9 cellular contexts compared by ENCODE assay signal in the genomic region with DNA sequence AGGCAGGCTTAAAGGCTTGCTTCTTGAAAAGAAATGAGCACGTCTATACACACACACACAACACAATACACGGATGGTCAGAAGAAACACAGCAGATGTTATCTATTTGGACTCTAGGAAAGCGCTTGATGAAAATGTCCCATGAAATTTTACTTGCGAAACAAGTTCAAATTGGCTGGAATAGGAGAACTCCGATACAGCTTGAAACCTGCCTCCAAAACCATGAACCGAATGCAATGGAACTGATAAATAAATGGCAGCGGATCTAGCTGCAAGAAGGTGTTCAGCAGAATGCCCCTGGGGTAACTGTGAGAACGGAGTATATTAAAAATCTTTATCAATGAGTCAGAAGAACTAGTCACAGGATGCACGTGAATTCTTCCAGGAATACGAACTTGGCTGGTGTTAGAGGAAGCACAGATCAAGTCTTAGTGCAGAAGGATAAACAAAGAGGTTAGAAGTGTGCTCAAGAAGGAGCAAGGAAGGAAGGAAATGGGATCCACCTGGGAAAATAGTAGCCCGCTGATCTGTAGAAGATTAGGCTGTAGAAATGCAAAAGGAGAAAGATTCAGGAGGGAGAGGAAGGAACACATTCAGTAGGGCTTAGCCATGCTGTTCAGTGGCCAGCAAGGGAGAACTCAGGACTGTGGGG.
DNase-seq lines count a peak whose midpoint lies in the region; FAIRE-seq and TF ChIP-seq lines count a peak whose summit lies in the region.
"Had no signal": no experiment of that assay in that cellular context is flagged by ENCODE, and none has a peak within 500 bp of the region (broad histone marks: within the 10 kb centered on the region; RNA-seq: fewer than 3 reads in every experiment).

No MANE protein-coding gene starts in this region.

- FAIRE-seq in urothelium cell line (lab: Jason Lieb, UNC): no peak

- TF ChIP-seq CTCF in LNCaP clone FGC (IDR thresholded peaks at IDR 0.05; ENCODE audit: control insufficient read depth, extremely low read depth, insufficient read depth) (no peak), chondrocyte (IDR thresholded peaks at IDR 0.05) (no peak)

- peaks cover 19% of the 10 kb centered on the region for H3K4me1 Mint-ChIP-seq in chondrocyte (ENCODE audit: low read depth)

- DNase-seq in LNCaP clone FGC (ENCODE audit: low read depth) (peak; percentile 14), chondrocyte (ENCODE audit: low spot score) (no peak), kidney tubule cell (ENCODE audit: low spot score) (peak; percentile 94), urothelium cell line (ENCODE audit: low spot score) (peak; percentile 64), activated gamma-delta T cell treated with Interleukin-2 at 50 U/mL for 16 hours (no peak), retina (no peak)
- no peak for DNase-seq in stimulated activated CD4-positive, alpha-beta T cell treated with anti-CD3 and anti-CD28 coated beads, Interleukin-2, amount 100 ng/mL, for 24 hours
- no peak for DNase-seq in activated CD8-positive, alpha-beta memory T cell treated with anti-CD3 and anti-CD28 coated beads, Interleukin-2, amount 50 U/mL, for 48 hours
- DNase-seq: upper lobe of left lung had no signal

- no peaks in the 10 kb centered on the region for H3K27me3 Mint-ChIP-seq in chondrocyte (ENCODE audit: low read depth)

- no peaks in the 10 kb centered on the region for H3K9me3 Mint-ChIP-seq in chondrocyte (ENCODE audit: low read depth)

- H3K27ac Mint-ChIP-seq in chondrocyte (ENCODE audit: unreplicated experiment): peak overlapping the region; percentile 72

- H3K4me3 ChIP-seq in LNCaP clone FGC (ENCODE audit: low read depth, low read length): no peak overlapping the region
- H3K4me3 ChIP-seq: upper lobe of left lung had no signal

- peaks cover 2% of the 10 kb centered on the region for H3K36me3 Mint-ChIP-seq in chondrocyte (ENCODE audit: low read depth)

- no peak overlapping the region for H3K4me3 Mint-ChIP-seq in chondrocyte (ENCODE audit: unreplicated experiment)

Comparison
In these comparisons a context has a peak if more than half of its experiments do, and no peak if none do; other contexts are left out.
1. DNase-seq: peak in LNCaP clone FGC (single experiment), kidney tubule cell (single experiment) and urothelium cell line (single experiment); none in chondrocyte (single experiment), activated gamma-delta T cell treated with Interleukin-2 at 50 U/mL for 16 hours (single experiment), stimulated activated CD4-positive, alpha-beta T cell treated with anti-CD3 and anti-CD28 coated beads, Interleukin-2, amount 100 ng/mL, for 24 hours (0 of 2), retina (single experiment) and activated CD8-positive, alpha-beta memory T cell treated with anti-CD3 and anti-CD28 coated beads, Interleukin-2, amount 50 U/mL, for 48 hours (single experiment).